ENCODE assay signal across 14 cellular contexts in genomic region chr12:124686885-124687694, GRCh38.
A peak's percentile ranks its signal among the peaks of the same experiment; 100 is the strongest.
DNase-seq lines count a peak whose midpoint lies in the region; ATAC-seq and TF ChIP-seq lines count a peak whose summit lies in the region.
"Had no signal": no experiment of that assay in that cellular context is flagged by ENCODE, and none has a peak within 500 bp of the region (broad histone marks: within the 10 kb centered on the region; RNA-seq: fewer than 3 reads in every experiment).

No MANE protein-coding gene starts in this region.

- CTCF ChIA-PET in A673 (lab: Charles Lee) (interaction anchor here (0.5 kb wide), 1 partner anchor 24 kb away, joined by 4 read pairs; no protein-coding TSS in a partner anchor), SK-N-SH (lab: Yijun Ruan, JAX) (interaction anchor here (1.0 to 1.4 kb wide), 2 partner anchors 14 to 78 kb away, joined by 3 to 4 read pairs; no protein-coding TSS in a partner anchor)

- H3K79me2 ChIP-seq in SK-N-SH (ENCODE audit: insufficient read depth): no peaks in the 10 kb centered on the region

- H3K9ac ChIP-seq in SK-N-SH: no peak overlapping the region

- TF ChIP-seq EP300 in SK-N-SH (IDR thresholded peaks at IDR 0.05; ENCODE audit: borderline replicate concordance in 1 of 2, low read depth in 1 of 2, low read length in 1 of 2): no peak

- no peak overlapping the region for H2AFZ ChIP-seq in SK-N-SH (ENCODE audit: low read depth)

- no peak overlapping the region for H3K27ac Mint-ChIP-seq in natural killer cell treated with Interleukin-12 subunit alpha and Interleukin-12 subunit beta and Interleukin-15 and Interleukin-18, amount 100 ng/mL, for 72 hours

- no TSS peak for BruUV-seq in A673 (replicated peaks; lab: Mats Ljungman, UMichigan)

- 95% methylated on average over 10 of the region's 10 CpGs for WGBS in SK-N-SH (ENCODE audit: low lambda C conversion rate)

- H3F3A ChIP-seq in SK-N-SH (replicated peaks; ENCODE audit: insufficient read depth): peaks cover 36% of the 10 kb centered on the region

- H3K9me3 Mint-ChIP-seq in natural killer cell treated with Interleukin-12 subunit alpha and Interleukin-12 subunit beta and Interleukin-15 and Interleukin-18, amount 100 ng/mL, for 72 hours: no peaks in the 10 kb centered on the region

- peak overlapping the region; percentile 13 for H3K4me3 Mint-ChIP-seq in natural killer cell treated with Interleukin-12 subunit alpha and Interleukin-12 subunit beta and Interleukin-15 and Interleukin-18, amount 100 ng/mL, for 72 hours

- no peaks in the 10 kb centered on the region for H3K36me3 ChIP-seq in A673 (ENCODE audit: insufficient read depth, low read length, poor library complexity, severe bottlenecking)
- no peaks in the 10 kb centered on the region for H3K36me3 ChIP-seq in KOPT-K1 (ENCODE audit: insufficient read depth, low read length)
- H3K36me3 ChIP-seq in breast epithelium: no peaks in the 10 kb centered on the region
- no peaks in the 10 kb centered on the region for H3K36me3 ChIP-seq in SK-N-SH (replicated peaks in 1 of 2; ENCODE audit: control insufficient read depth in 1 of 2, insufficient read depth in 2 of 2, low read length in 1 of 2)
- H3K36me3 ChIP-seq: BE2C had no signal

- no peak for TF ChIP-seq RAD21 in SK-N-SH (IDR thresholded peaks at IDR 0.05; ENCODE audit: low read length)

- peaks cover 23 to 38% of the 10 kb centered on the region in 2 donors for H3K4me1 Mint-ChIP-seq in natural killer cell treated with Interleukin-12 subunit alpha and Interleukin-12 subunit beta and Interleukin-15 and Interleukin-18, amount 100 ng/mL, for 72 hours (ENCODE audit: low read depth in 2 of 2)

- intact Hi-C loops in A673 (cut with micrococcal nuclease; ENCODE audit: unreplicated experiment) (no loop called here), breast epithelium (cut with DNase I; ENCODE audit: low total_unique reads) (loop anchor here (10.0 kb wide), 1 partner anchor 68 kb away; no protein-coding TSS in a partner anchor)

- no peak for TF ChIP-seq POLR2A in breast epithelium (IDR thresholded peaks at IDR 0.05)

- H3K27me3 Mint-ChIP-seq in natural killer cell treated with Interleukin-12 subunit alpha and Interleukin-12 subunit beta and Interleukin-15 and Interleukin-18, amount 100 ng/mL, for 72 hours: peaks cover 29 to 35% of the 10 kb centered on the region in 2 donors

- H3K4me1 ChIP-seq in A673 (ENCODE audit: insufficient read depth, low read length, poor library complexity, severe bottlenecking) (peaks cover 37% of the 10 kb centered on the region), breast epithelium (peaks cover 12 to 13% of the 10 kb centered on the region in 2 donors), SK-N-SH (ENCODE audit: control insufficient read depth in 1 of 2, insufficient read depth in 2 of 2, low read depth in 1 of 2, low read length in 1 of 2) (peaks cover 18 to 33% of the 10 kb centered on the region in 2 experiments)

- ATAC-seq in natural killer cell treated with Interleukin-12 subunit alpha and Interleukin-12 subunit beta and Interleukin-15 and Interleukin-18, amount 100 ng/mL, for 72 hours: no peak
- ATAC-seq: HCT116, SK-N-SH treated with all-trans-retinoic acid at 6 μM for 48 hours had no signal

- H3K4me2 ChIP-seq in SK-N-SH: no peak overlapping the region

- H3K4me3 ChIP-seq in A673 (ENCODE audit: low read depth, low read length, poor library complexity, severe bottlenecking) (no peak overlapping the region), breast epithelium (no peak overlapping the region), SK-N-SH (ENCODE audit: low read depth in 2 of 2, low read length in 1 of 2) (no peak overlapping the region)
- H3K4me3 ChIP-seq: lung had no signal

- no peaks in the 10 kb centered on the region for H4K20me1 ChIP-seq in SK-N-SH (ENCODE audit: insufficient read depth)

- peaks cover 3% of the 10 kb centered on the region for H3K36me3 Mint-ChIP-seq in natural killer cell treated with Interleukin-12 subunit alpha and Interleukin-12 subunit beta and Interleukin-15 and Interleukin-18, amount 100 ng/mL, for 72 hours

- H3K9me3 ChIP-seq in A673 (ENCODE audit: low read depth, low read length, poor library complexity, severe bottlenecking) (no peaks in the 10 kb centered on the region), KOPT-K1 (ENCODE audit: insufficient read depth, low read length, poor library complexity, severe bottlenecking) (peaks cover 10% of the 10 kb centered on the region), breast epithelium (peaks cover under 1 to 3% of the 10 kb centered on the region in 2 donors), SK-N-SH (no peaks in the 10 kb centered on the region)
- H3K9me3 ChIP-seq: BE2C had no signal

- POLR2A ChIA-PET in A673 (lab: Charles Lee; ENCODE audit: low non-redundant PET): no interaction called here
- POLR2A ChIA-PET in SK-N-SH (lab: Yijun Ruan, JAX): no interaction called here

- no peaks in the 10 kb centered on the region for H3K9me2 ChIP-seq in SK-N-SH

- DNase-seq in A673 (ENCODE audit: low spot score) (no peak), breast epithelium (ENCODE audit: low spot score in 2 of 2) (no peak), COLO668 (lab: John Stamatoyannopoulos, UW; ENCODE audit: unreplicated experiment) (no peak), SK-N-SH (no peak), kidney glomerular epithelial cell (lab: John Stamatoyannopoulos, UW) (no peak)
- no peak for DNase-seq in natural killer cell treated with Interleukin-12 subunit alpha and Interleukin-12 subunit beta and Interleukin-15 and Interleukin-18, amount 100 ng/mL, for 72 hours (ENCODE audit: low spot score)
- no peak for DNase-seq in stimulated activated CD4-positive, alpha-beta T cell treated with anti-CD3 and anti-CD28 coated beads, Interleukin-4, amount 100 ng/mL, for 4 hours
- DNase-seq: central memory CD4-positive, alpha-beta T cell; NCI-H524 had no signal

- peak overlapping the region; percentile 32 for H3K27ac ChIP-seq in A673 (ENCODE audit: low read depth, low read length, poor library complexity, severe bottlenecking)
- peak overlapping the region; percentile 78 for H3K27ac ChIP-seq in KOPT-K1 (ENCODE audit: low read depth, low read length, poor library complexity, severe bottlenecking)
- H3K27ac ChIP-seq in breast epithelium: peak overlapping the region; percentile 82 to 85
- peak overlapping the region in 1 of 2 experiments; percentile 85; a peak in 1 of 4 replicates for H3K27ac ChIP-seq in SK-N-SH (ENCODE audit: low read depth in 2 of 2, low read length in 1 of 2)

- TF ChIP-seq CTCF in A673 (conservative IDR thresholded peaks at IDR 0.05; ENCODE audit: low read depth, low read length) (no peak), breast epithelium (IDR thresholded peaks at IDR 0.05) (no peak), SK-N-SH (IDR thresholded peaks at IDR 0.05) (no peak)

- no peaks in the 10 kb centered on the region for H3K27me3 ChIP-seq in A673 (replicated peaks; ENCODE audit: insufficient read depth, low read depth, low read length, poor library complexity)
- no peaks in the 10 kb centered on the region for H3K27me3 ChIP-seq in breast epithelium
- H3K27me3 ChIP-seq in SK-N-SH (ENCODE audit: insufficient read depth): no peaks in the 10 kb centered on the region
- H3K27me3 ChIP-seq: BE2C had no signal

TF ChIP-seq in SK-N-SH, 30 proteins besides CTCF, POLR2A, EP300 and RAD21:
- TF ChIP-seq, protein P1, sequence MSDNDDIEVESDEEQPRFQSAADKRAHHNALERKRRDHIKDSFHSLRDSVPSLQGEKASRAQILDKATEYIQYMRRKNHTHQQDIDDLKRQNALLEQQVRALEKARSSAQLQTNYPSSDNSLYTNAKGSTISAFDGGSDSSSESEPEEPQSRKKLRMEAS (IDR thresholded peaks at IDR 0.05; ENCODE audit: low read depth): no peak
- TF ChIP-seq ELF1 (IDR thresholded peaks at IDR 0.05) (no peak), SMC3 (IDR thresholded peaks at IDR 0.05; ENCODE audit: low read depth, low read length) (no peak), FOXJ3 (CRISPR knock-in tag; IDR thresholded peaks at IDR 0.05) (no peak), RXRA (IDR thresholded peaks at IDR 0.05; ENCODE audit: borderline replicate concordance, low read depth) (no peak), NRF1 (IDR thresholded peaks at IDR 0.05; ENCODE audit: low read depth, low read length) (no peak), CHD2 (IDR thresholded peaks at IDR 0.05; ENCODE audit: low read length, partially characterized antibody) (no peak), RFX5 (IDR thresholded peaks at IDR 0.05; ENCODE audit: low read length) (no peak), GABPA (IDR thresholded peaks at IDR 0.05; ENCODE audit: low read depth) (no peak), TCF12 (IDR thresholded peaks at IDR 0.05) (no peak), TEAD4 (IDR thresholded peaks at IDR 0.05; ENCODE audit: borderline replicate concordance, insufficient read depth) (no peak), GATA2 (CRISPR knock-in tag; IDR thresholded peaks at IDR 0.05) (no peak)
- TF ChIP-seq, protein P2, sequence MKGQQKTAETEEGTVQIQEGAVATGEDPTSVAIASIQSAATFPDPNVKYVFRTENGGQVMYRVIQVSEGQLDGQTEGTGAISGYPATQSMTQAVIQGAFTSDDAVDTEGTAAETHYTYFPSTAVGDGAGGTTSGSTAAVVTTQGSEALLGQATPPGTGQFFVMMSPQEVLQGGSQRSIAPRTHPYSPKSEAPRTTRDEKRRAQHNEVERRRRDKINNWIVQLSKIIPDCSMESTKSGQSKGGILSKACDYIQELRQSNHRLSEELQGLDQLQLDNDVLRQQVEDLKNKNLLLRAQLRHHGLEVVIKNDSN (IDR thresholded peaks at IDR 0.05; ENCODE audit: borderline replicate concordance, low read depth): no peak
